Comparison of ENCODE assay signal across 1 cellular context in genomic region chr1:14538335-14538734, GRCh38.
TF ChIP-seq lines count a peak whose summit lies in the region.

No MANE protein-coding gene starts in this region.

TF ChIP-seq in GM23338, 12 proteins besides CTCF, POLR2A, EP300 and RAD21 (continued from another document):
- TF ChIP-seq ZNF462 (CRISPR knock-in tag; IDR thresholded peaks at IDR 0.05) (no peak), CREB1 (CRISPR knock-in tag; IDR thresholded peaks at IDR 0.05; ENCODE audit: low read depth) (no peak), REST (IDR thresholded peaks at IDR 0.05; ENCODE audit: unreplicated experiment) (no peak), ETS1 (IDR thresholded peaks at IDR 0.05) (no peak), POLR2AphosphoS5 (IDR thresholded peaks at IDR 0.05; ENCODE audit: low read depth) (no peak), EZH2 (IDR thresholded peaks at IDR 0.05; ENCODE audit: low read depth, unreplicated experiment) (no peak)
